In genomic region chr11:71251761-71252433, GRCh38 we compare ENCODE assay signal across 8 cellular contexts.
DNase-seq lines count a peak whose midpoint lies in the region; ATAC-seq and TF ChIP-seq lines count a peak whose summit lies in the region.

No MANE protein-coding gene starts in this region.

- peaks cover 25% of the 10 kb centered on the region for H3K4me1 Mint-ChIP-seq in nephron

- TF ChIP-seq CTCF in epithelial cell of esophagus (IDR thresholded peaks at IDR 0.05; ENCODE audit: insufficient read depth, low read depth, low read length, missing control alignments) (no peak), nephron (IDR thresholded peaks at IDR 0.05; ENCODE audit: unreplicated experiment in 3 of 3) (peak; percentile 44 to 66 (median 50))

- TF ChIP-seq POLR2A in erythroblast (IDR thresholded peaks at IDR 0.05; ENCODE audit: low read length): no peak

- H3K4me3 Mint-ChIP-seq in nephron: peak overlapping the region; percentile 74 to 79 (median 78)

- H3K4me3 ChIP-seq in epithelial cell of esophagus (ENCODE audit: low read length): peak overlapping the region; percentile 70

- no peaks in the 10 kb centered on the region for H3K36me3 ChIP-seq in ES-I3 (ENCODE audit: insufficient read depth, low read length)

- peaks cover 91% of the 10 kb centered on the region for H3K27me3 Mint-ChIP-seq in nephron (ENCODE audit: low read depth)

- no peaks in the 10 kb centered on the region for H3K9me3 Mint-ChIP-seq in nephron

- H3K9ac ChIP-seq in ES-I3 (ENCODE audit: low read depth, low read length): peak overlapping the region; percentile 75

- H3K4me1 ChIP-seq in ES-I3 (ENCODE audit: insufficient read depth, low read length): peaks cover 37% of the 10 kb centered on the region

- no peaks in the 10 kb centered on the region for H3K9me3 ChIP-seq in ES-I3 (ENCODE audit: control insufficient read depth, insufficient read depth, low read length)

- ATAC-seq in GM19467 (IDR thresholded peaks at IDR 0.05; ENCODE audit: unreplicated experiment) (no peak), HG02798 (IDR thresholded peaks at IDR 0.05; ENCODE audit: poor library complexity, unreplicated experiment) (no peak)

- H3K36me3 Mint-ChIP-seq in nephron (ENCODE audit: low read depth): peaks cover 3% of the 10 kb centered on the region

- H3K27ac Mint-ChIP-seq in nephron: peak overlapping the region in 1 of 3 experiments; percentile 85

- peak; percentile 19 for DNase-seq in LoVo (ENCODE audit: low spot score)
- DNase-seq in epithelial cell of esophagus (ENCODE audit: low read depth): peak; percentile 22
- no peak for DNase-seq in effector CD4-positive, alpha-beta T cell
- no peak for DNase-seq in erythroblast (lab: John Stamatoyannopoulos, UW)

Comparison
In these comparisons a context has a peak if more than half of its experiments do, and no peak if none do; other contexts are left out.
1. DNase-seq: peak in LoVo (single experiment) and epithelial cell of esophagus (single experiment); none in effector CD4-positive, alpha-beta T cell (single experiment) and erythroblast (0 of 2).